Comparison of ENCODE assay signal across 8 cellular contexts in the genomic region with DNA sequence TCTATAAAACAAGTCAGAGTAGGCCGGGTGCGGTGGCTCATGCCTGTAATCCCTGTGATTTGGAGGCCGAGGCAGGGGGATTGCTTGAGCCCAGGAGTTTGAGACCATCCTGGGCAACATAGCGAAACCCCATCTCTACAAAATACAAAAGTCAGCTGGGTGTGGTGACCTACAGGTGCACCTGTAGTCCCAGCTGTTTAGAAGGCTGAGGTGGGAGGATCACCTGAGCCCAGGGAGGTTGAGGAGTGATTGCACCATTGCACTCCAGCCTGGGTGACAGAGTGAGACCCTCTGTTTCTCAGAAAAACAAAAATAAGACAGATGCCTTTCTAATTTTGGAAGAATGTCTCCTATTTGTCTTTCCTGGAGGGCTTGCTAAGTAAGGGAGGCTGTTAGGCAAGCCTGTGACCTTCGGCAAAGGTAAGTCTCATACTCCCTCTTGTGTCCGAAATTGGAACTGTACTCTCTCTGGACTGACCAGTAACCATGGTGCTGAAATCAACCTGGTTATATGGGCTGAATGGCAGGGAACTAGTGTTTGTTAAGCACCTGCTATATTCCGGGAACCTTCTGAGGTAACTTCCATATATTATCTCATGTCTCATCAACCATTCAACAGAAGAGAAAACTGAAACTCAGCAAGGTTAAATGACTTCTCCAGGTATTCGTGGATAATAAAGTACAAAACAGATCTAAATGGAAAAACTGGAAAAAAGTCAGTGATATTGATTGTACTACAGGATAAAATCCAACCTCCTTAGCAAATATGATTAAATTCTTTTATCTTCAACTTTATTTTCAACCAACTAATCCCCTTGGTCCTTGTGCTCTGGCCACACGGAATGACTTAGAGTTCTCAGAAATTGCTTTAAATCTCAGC. TPM values are rescaled to one million over a fixed set of nuclear protein-coding genes. Genes with fewer than 3 reads are reported as not detected.
DNase-seq lines count a peak whose midpoint lies in the region; ATAC-seq and TF ChIP-seq lines count a peak whose summit lies in the region.

No MANE protein-coding gene starts in this region.

- TF ChIP-seq CTCF in ovary (IDR thresholded peaks at IDR 0.05): peak; percentile 76 to 88 (median 78)

- intact Hi-C loops in ovary (cut with DNase I): loop anchor here in 1 of 4 donors (5.0 kb wide), 1 partner anchor 105 kb away; no protein-coding TSS in a partner anchor

- TF ChIP-seq POLR2A in ovary (IDR thresholded peaks at IDR 0.05): no peak

- no peak overlapping the region for H3K4me3 Mint-ChIP-seq in activated T-helper 17 cell treated with anti-CD3 and anti-CD28 coated beads, Interleukin-2, amount 50 U/mL, for 72 hours

- ATAC-seq in GM21360 (IDR thresholded peaks at IDR 0.05; ENCODE audit: unreplicated experiment): peak; percentile 55
- ATAC-seq in activated T-helper 17 cell treated with anti-CD3 and anti-CD28 coated beads, Interleukin-2, amount 50 U/mL, for 72 hours (replicated peaks): peak; percentile 89
- no peak for ATAC-seq in GM18520 (IDR thresholded peaks at IDR 0.05; ENCODE audit: unreplicated experiment)

- no peak overlapping the region for H3K27ac Mint-ChIP-seq in activated T-helper 17 cell treated with anti-CD3 and anti-CD28 coated beads, Interleukin-2, amount 50 U/mL, for 72 hours

- no peaks in the 10 kb centered on the region for H3K36me3 ChIP-seq in ovary

- H3K9me3 Mint-ChIP-seq in activated T-helper 17 cell treated with anti-CD3 and anti-CD28 coated beads, Interleukin-2, amount 50 U/mL, for 72 hours: no peaks in the 10 kb centered on the region

- H3K4me1 Mint-ChIP-seq in activated T-helper 17 cell treated with anti-CD3 and anti-CD28 coated beads, Interleukin-2, amount 50 U/mL, for 72 hours: no peaks in the 10 kb centered on the region

- no peaks in the 10 kb centered on the region for H3K36me3 Mint-ChIP-seq in activated T-helper 17 cell treated with anti-CD3 and anti-CD28 coated beads, Interleukin-2, amount 50 U/mL, for 72 hours (ENCODE audit: low read depth)

- H3K27ac ChIP-seq in ovary: no peak overlapping the region

- no peak overlapping the region for H3K4me3 ChIP-seq in Jurkat, Clone E6-1 (ENCODE audit: low read length)
- H3K4me3 ChIP-seq in ovary: no peak overlapping the region

- peaks cover 9% of the 10 kb centered on the region for H3K4me1 ChIP-seq in ovary (ENCODE audit: insufficient read depth)

- DNase-seq in DMS114 treated with DMSO at 0.1 percent for 48 hours (lab: John Stamatoyannopoulos, UW; ENCODE audit: unreplicated experiment) (peak; percentile 82), NOMO-1 treated with DMSO at 0.1 percent for 48 hours (lab: John Stamatoyannopoulos, UW; ENCODE audit: unreplicated experiment) (peak; percentile 74), germinal center (ENCODE audit: low spot score) (peak; percentile 84), ovary (peak in 2 of 5 donors; percentile 20 to 55)
- DNase-seq in Jurkat, Clone E6-1 (ENCODE audit: low read depth, low spot score): peak; percentile 80

- no peak for TF ChIP-seq EP300 in ovary (IDR thresholded peaks at IDR 0.05)

- 49 to 51% (median 50%) methylated on average over 9 of the region's 9 CpGs for WGBS in ovary, 3 donors

- no peaks in the 10 kb centered on the region for H3K9me3 ChIP-seq in ovary

- peaks cover 13% of the 10 kb centered on the region for H3K27me3 Mint-ChIP-seq in activated T-helper 17 cell treated with anti-CD3 and anti-CD28 coated beads, Interleukin-2, amount 50 U/mL, for 72 hours

- no peaks in the 10 kb centered on the region for H3K27me3 ChIP-seq in ovary

RNA-seq across cellular contexts. Expression of gene RAB3B, which starts 11.8 kb away (rescaled TPM):
- 1.5 TPM for polyA plus RNA-seq in Jurkat, Clone E6-1 (2012; ENCODE audit: insufficient read depth, insufficient read length)
- total RNA-seq in activated T-helper 17 cell treated with anti-CD3 and anti-CD28 coated beads, Interleukin-2, amount 50 U/mL, for 72 hours: under 1 TPM; 0.26 TPM
- 1 to 10 TPM; 1.1 to 8.2 (median 4.0) TPM for total RNA-seq in ovary
- polyA plus RNA-seq in ovary: 1 to 10 TPM; 1.1 to 1.9 TPM

RNA-seq across cellular contexts. Expression of gene KTI12, which starts 31.3 kb away (rescaled TPM):
- polyA plus RNA-seq in Jurkat, Clone E6-1 (2012; ENCODE audit: insufficient read depth, insufficient read length): 13.5 TPM
- total RNA-seq in activated T-helper 17 cell treated with anti-CD3 and anti-CD28 coated beads, Interleukin-2, amount 50 U/mL, for 72 hours: 10 to 100 TPM in 1 of 2 donors, 1 to 10 TPM in 1; 9.3 to 16.2 TPM
- 10 to 100 TPM in 5 of 7 donors, 1 to 10 TPM in 2; 7.1 to 14.1 (median 11.4) TPM for total RNA-seq in ovary
- polyA plus RNA-seq in ovary: 10 to 100 TPM in 1 of 2 donors, 1 to 10 TPM in 1; 9.3 to 13.7 TPM

RNA-seq across cellular contexts. Expression of gene TXNDC12, which starts 52.7 kb away (rescaled TPM):
- polyA plus RNA-seq in Jurkat, Clone E6-1 (2012; ENCODE audit: insufficient read depth, insufficient read length): 89.6 TPM
- 10 to 100 TPM; 40.9 to 47.1 TPM for total RNA-seq in activated T-helper 17 cell treated with anti-CD3 and anti-CD28 coated beads, Interleukin-2, amount 50 U/mL, for 72 hours
- total RNA-seq in ovary: 10 to 100 TPM; 33.0 to 52.8 (median 41.0) TPM
- polyA plus RNA-seq in ovary: 10 to 100 TPM; 27.3 to 29.4 TPM

RNA-seq across cellular contexts. Expression of gene BTF3L4, which starts 53.8 kb away (rescaled TPM):
- polyA plus RNA-seq in Jurkat, Clone E6-1 (2012; ENCODE audit: insufficient read depth, insufficient read length): 68.7 TPM
- 10 to 100 TPM; 20.2 to 29.8 TPM for total RNA-seq in activated T-helper 17 cell treated with anti-CD3 and anti-CD28 coated beads, Interleukin-2, amount 50 U/mL, for 72 hours
- 10 to 100 TPM; 37.8 to 68.1 (median 61.9) TPM for total RNA-seq in ovary
- polyA plus RNA-seq in ovary: 10 to 100 TPM; 51.9 to 73.9 TPM
